Comparison of ENCODE assay signal across 2 cellular contexts in genomic region chr2:118221952-118222594, GRCh38.
A peak's percentile ranks its signal among the peaks of the same experiment; 100 is the strongest.
TF ChIP-seq lines count a peak whose summit lies in the region.

No MANE protein-coding gene starts in this region.

TF ChIP-seq in Ishikawa, 13 proteins besides CTCF, POLR2A, EP300 and RAD21 (continued from another document):
- TF ChIP-seq, protein P1, sequence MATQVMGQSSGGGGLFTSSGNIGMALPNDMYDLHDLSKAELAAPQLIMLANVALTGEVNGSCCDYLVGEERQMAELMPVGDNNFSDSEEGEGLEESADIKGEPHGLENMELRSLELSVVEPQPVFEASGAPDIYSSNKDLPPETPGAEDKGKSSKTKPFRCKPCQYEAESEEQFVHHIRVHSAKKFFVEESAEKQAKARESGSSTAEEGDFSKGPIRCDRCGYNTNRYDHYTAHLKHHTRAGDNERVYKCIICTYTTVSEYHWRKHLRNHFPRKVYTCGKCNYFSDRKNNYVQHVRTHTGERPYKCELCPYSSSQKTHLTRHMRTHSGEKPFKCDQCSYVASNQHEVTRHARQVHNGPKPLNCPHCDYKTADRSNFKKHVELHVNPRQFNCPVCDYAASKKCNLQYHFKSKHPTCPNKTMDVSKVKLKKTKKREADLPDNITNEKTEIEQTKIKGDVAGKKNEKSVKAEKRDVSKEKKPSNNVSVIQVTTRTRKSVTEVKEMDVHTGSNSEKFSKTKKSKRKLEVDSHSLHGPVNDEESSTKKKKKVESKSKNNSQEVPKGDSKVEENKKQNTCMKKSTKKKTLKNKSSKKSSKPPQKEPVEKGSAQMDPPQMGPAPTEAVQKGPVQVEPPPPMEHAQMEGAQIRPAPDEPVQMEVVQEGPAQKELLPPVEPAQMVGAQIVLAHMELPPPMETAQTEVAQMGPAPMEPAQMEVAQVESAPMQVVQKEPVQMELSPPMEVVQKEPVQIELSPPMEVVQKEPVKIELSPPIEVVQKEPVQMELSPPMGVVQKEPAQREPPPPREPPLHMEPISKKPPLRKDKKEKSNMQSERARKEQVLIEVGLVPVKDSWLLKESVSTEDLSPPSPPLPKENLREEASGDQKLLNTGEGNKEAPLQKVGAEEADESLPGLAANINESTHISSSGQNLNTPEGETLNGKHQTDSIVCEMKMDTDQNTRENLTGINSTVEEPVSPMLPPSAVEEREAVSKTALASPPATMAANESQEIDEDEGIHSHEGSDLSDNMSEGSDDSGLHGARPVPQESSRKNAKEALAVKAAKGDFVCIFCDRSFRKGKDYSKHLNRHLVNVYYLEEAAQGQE (IDR thresholded peaks at IDR 0.05; ENCODE audit: low read depth), result no peak
- TF ChIP-seq NFIC (IDR thresholded peaks at IDR 0.05) (no peak), YY1 (IDR thresholded peaks at IDR 0.05; ENCODE audit: low read depth) (no peak), ZBTB7A (IDR thresholded peaks at IDR 0.05; ENCODE audit: low read depth) (no peak)

TF ChIP-seq in GM12878, 131 proteins besides CTCF, POLR2A, EP300 and RAD21 (continued from another document):
- TF ChIP-seq ZSCAN29 (IDR thresholded peaks at IDR 0.05) (no peak), RUNX3 (IDR thresholded peaks at IDR 0.05; ENCODE audit: low read length) (peak; percentile 8; the same call in 1 of the 2 replicates), CREB1 (IDR thresholded peaks at IDR 0.05; ENCODE audit: low read depth) (no peak), SUPT20H (IDR thresholded peaks at IDR 0.05; ENCODE audit: borderline replicate concordance, control insufficient read depth, low read depth, low read length) (no peak)
